In the genomic region with DNA sequence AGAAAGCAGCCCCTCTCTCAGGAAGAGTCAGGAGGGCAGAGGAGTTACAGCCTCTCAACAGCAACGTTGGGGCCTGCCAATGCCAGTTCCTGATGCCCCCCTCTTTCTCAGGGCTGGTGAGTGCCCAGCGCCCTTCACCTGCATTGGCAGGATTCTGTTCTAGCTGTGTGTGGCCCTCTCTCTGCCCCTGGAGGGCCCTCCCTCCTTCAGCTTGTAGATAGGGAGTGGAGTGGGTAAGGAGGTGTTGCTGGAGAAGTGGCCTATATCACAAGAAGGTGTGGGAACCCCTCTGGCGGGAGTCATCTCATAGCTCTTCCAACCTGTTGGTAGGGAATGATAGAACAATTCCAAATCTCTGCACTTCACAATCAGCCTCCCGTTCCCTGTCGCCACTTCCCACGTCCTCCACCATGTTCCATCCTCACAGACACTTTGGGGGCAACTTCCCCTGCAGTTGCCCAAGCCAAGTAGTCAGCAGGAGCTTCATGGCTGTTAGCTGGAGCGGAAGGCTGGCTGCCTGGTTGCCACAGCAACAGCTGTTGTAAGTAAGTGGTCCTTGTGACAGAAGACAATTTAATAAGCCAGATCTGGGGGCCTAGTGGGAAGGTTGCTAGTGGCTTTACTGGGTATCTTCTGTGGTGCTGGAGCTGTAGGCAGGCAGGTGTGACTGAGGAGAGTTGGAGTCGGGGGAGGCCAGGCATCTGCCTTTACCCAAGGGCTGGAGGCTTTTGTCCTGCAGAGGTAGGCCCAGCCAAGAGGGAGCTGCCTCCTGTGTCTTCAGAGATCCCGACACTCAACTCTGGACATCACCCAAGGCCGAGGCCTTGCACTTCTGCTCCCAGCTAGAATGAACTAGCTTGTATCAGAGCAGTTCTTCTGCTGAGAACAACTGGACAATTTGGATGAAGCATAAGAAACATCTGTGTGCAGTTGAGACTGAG, we compare ENCODE assay signal across 17 cellular contexts. TPM values are rescaled to one million over a fixed set of nuclear protein-coding genes. Genes with fewer than 3 reads are reported as not detected.
DNase-seq lines count a peak whose midpoint lies in the region; ATAC-seq lines count a peak whose summit lies in the region.
"Had no signal": no experiment of that assay in that cellular context is flagged by ENCODE, and none has a peak within 500 bp of the region (broad histone marks: within the 10 kb centered on the region; RNA-seq: fewer than 3 reads in every experiment).

No MANE protein-coding gene starts in this region.

- DNase-seq in NCI-H1436 (lab: John Stamatoyannopoulos, UW) (peak; percentile 40), NCI-H1436 treated with DMSO at 0.1 percent for 48 hours (lab: John Stamatoyannopoulos, UW) (no peak), NCI-H2227 (lab: John Stamatoyannopoulos, UW; ENCODE audit: unreplicated experiment) (peak; percentile 74), Right ventricle myocardium superior (no peak), sciatic nerve (ENCODE audit: low spot score) (peak; percentile 59), ACHN (no peak)
- DNase-seq in stimulated activated CD4-positive, alpha-beta T cell treated with anti-CD3 and anti-CD28 coated beads, Interleukin-2, amount 100 ng/mL, for 24 hours, result no peak
- DNase-seq: activated CD4-positive, alpha-beta T cell treated with anti-CD3 and anti-CD28 coated beads, Interleukin-2, amount 50 U/mL, for 4 hours; central memory CD4-positive, alpha-beta T cell; KG1; NCI-H1105; NCI-H774; Peyer's patch; upper lobe of left lung had no signal

- ATAC-seq in Right ventricle myocardium superior (ENCODE audit: poor library complexity) (peak; percentile 57), sciatic nerve (peak; percentile 88), HG02642 (IDR thresholded peaks at IDR 0.05; ENCODE audit: poor library complexity, unreplicated experiment) (no peak)
- ATAC-seq: stimulated activated naive CD8-positive, alpha-beta T cell treated with anti-CD3 and anti-CD28 coated beads, Interleukin-15, Interleukin-2, amounts not matched to agents 100 U/mL and 50 U/mL, for 24 hours had no signal

- in situ Hi-C loops in ACHN (cut with HindIII; ENCODE audit: low pct_ligation_motif_present, low pct_unique_long_range_greater_than_20kb, low sequenced_read_pairs), result no loop called here

- intact Hi-C loops in Right ventricle myocardium superior (cut with DNase I) (no loop called here), sciatic nerve (cut with DNase I) (no loop called here)

RNA-seq across cellular contexts. Expression of gene GALNT16, which starts 38.4 kb away (rescaled TPM):
- total RNA-seq in Right ventricle myocardium superior (101 TPM), sciatic nerve (8.1 TPM)
- total RNA-seq: CD4-positive, CD25-positive, alpha-beta regulatory T cell had no signal

Comparison
In these comparisons a context has a peak if more than half of its experiments do, and no peak if none do; other contexts are left out.
1. DNase-seq: peak in NCI-H1436 (single experiment), NCI-H2227 (single experiment) and sciatic nerve (single experiment); none in NCI-H1436 treated with DMSO at 0.1 percent for 48 hours (single experiment), Right ventricle myocardium superior (single experiment), stimulated activated CD4-positive, alpha-beta T cell treated with anti-CD3 and anti-CD28 coated beads, Interleukin-2, amount 100 ng/mL, for 24 hours (0 of 2) and ACHN (single experiment).
2. RNA of gene GALNT16, which starts 38.4 kb away (total RNA-seq): 101 TPM in Right ventricle myocardium superior (single experiment); 8.1 TPM in sciatic nerve (single experiment); every median in the first group is over 10 times any median in the second.